In genomic region chr1:43556772-43557171, GRCh38 we compare ENCODE assay signal across 1 cellular context.
TF ChIP-seq lines count a peak whose summit lies in the region.

No MANE protein-coding gene starts in this region.

TF ChIP-seq in H1, 55 proteins besides CTCF, POLR2A, EP300 and RAD21 (continued from another document):
- TF ChIP-seq ATF2 (IDR thresholded peaks at IDR 0.05; ENCODE audit: low read length) (no peak), TBP (IDR thresholded peaks at IDR 0.05; ENCODE audit: low read depth, low read length) (no peak)
